ENCODE assay signal across 20 cellular contexts in genomic region chr16:15529673-15530072, GRCh38.
"Had no signal": no experiment of that assay in that cellular context is flagged by ENCODE, and none has a peak within 500 bp of the region (broad histone marks: within the 10 kb centered on the region; RNA-seq: fewer than 3 reads in every experiment).

No MANE protein-coding gene starts in this region.

- H3K4me3 ChIP-seq: body of pancreas, cardiac muscle cell, ovary, smooth muscle cell, thyroid gland had no signal

- H3K27ac ChIP-seq: body of pancreas, cardiac muscle cell, neutrophil, ovary, thyroid gland had no signal

- DNase-seq: activated CD4-positive, alpha-beta T cell treated with anti-CD3 and anti-CD28 coated beads, Interleukin-2, amount 50 U/mL, for 48 hours; activated CD8-positive, alpha-beta memory T cell treated with anti-CD3 and anti-CD28 coated beads, Interleukin-2, amount 50 U/mL, for 48 hours; activated naive CD4-positive, alpha-beta T cell treated with Interleukin-2 at 50 U/mL for 16 hours; activated T-cell treated with anti-CD3 and anti-CD28 coated beads, Interleukin-2, amount 50 U/mL, for 4 hours; body of pancreas; effector CD8-positive, alpha-beta T cell; left ventricle myocardium superior; mammary epithelial cell; midbrain; natural killer cell; ovary; stimulated activated CD4-positive, alpha-beta T cell treated with anti-CD3 and anti-CD28 coated beads, Interleukin-15, amount 100 ng/mL, for 24 hours; stimulated activated naive B cell treated with anti-CD40 and anti-IgM and Interleukin-4, amounts not matched to agents 10 μg/mL and 1 μg/mL and 100 μg/mL, for 72 hours; T-cell; thyroid gland had no signal

- ATAC-seq: activated T-cell treated with anti-CD3 and anti-CD28 coated beads, Interleukin-2, amount 50 U/mL, for 4 hours; body of pancreas; left ventricle myocardium superior; natural killer cell; sciatic nerve; SK-N-SH treated with all-trans-retinoic acid at 6 μM for 48 hours; stimulated activated naive B cell treated with anti-CD40 and anti-IgM and Interleukin-4, amounts not matched to agents 10 μg/mL and 1 μg/mL and 100 μg/mL, for 72 hours; T-cell had no signal

- H3K27me3 ChIP-seq: body of pancreas, cardiac muscle cell, neutrophil, ovary, thyroid gland had no signal

- H3K4me1 ChIP-seq: body of pancreas, thyroid gland had no signal

- H3K36me3 ChIP-seq: cardiac muscle cell, neutrophil, ovary, thyroid gland had no signal

- H3K9me3 ChIP-seq: body of pancreas, neutrophil, ovary, thyroid gland had no signal
